18 cellular contexts compared by ENCODE assay signal in the genomic region with DNA sequence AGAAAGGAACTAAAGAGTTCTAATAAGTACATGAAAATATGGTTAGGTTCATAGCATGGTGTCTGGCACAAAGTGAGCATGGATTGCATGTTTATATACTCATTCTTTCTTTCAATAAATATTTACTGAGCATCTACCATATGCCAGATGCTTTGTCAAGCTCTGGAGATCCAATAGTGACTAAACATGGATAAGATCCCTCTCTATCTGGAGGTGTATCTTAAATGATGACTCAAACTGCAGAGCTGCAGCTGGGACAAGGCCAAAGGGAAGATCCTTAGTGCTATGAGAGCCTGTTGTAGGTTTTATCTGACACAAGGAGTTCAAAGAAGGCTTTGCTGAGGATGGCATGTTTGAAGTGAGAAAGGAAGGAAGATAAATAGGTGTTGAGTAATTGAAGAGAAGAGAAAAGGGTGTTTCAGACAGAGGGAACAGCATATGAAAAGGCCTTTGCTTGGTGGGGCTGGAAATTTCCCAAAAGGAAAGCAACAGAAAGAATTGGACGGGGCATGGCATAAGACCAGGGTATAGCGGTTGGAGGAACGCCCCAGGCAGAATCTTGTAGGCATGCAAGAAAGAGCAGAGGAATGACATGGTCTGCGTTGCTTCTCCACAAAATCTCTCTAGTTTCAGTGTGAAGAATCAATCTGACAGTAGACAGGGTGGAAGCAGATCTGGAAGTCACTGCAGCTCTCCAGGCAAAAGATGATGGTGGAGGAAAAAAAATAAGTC.
DNase-seq lines count a peak whose midpoint lies in the region; ATAC-seq and TF ChIP-seq lines count a peak whose summit lies in the region.
"Had no signal": no experiment of that assay in that cellular context is flagged by ENCODE, and none has a peak within 500 bp of the region (broad histone marks: within the 10 kb centered on the region; RNA-seq: fewer than 3 reads in every experiment).

No MANE protein-coding gene starts in this region.

- H3K27ac ChIP-seq in BLaER1 treated with 17β-estradiol and CSF1 and Interleukin-3, amounts not matched to agents 10 nM and 100 nM = no peak overlapping the region
- H3K27ac ChIP-seq in IMR-90 (ENCODE audit: insufficient read depth, low read length) = peak overlapping the region; percentile 90
- no peak overlapping the region for H3K27ac ChIP-seq in mammary epithelial cell (ENCODE audit: insufficient read depth, low read depth, low read length)
- H3K27ac ChIP-seq in mesenchymal stem cell (ENCODE audit: low read length, poor library complexity, severe bottlenecking) = no peak overlapping the region
- no peak overlapping the region for H3K27ac ChIP-seq in upper lobe of left lung
- H3K27ac ChIP-seq: lower lobe of right lung, parathyroid adenoma had no signal

- H3K14ac ChIP-seq in IMR-90 (replicated peaks; ENCODE audit: low read depth, low read length) (peak overlapping the region; percentile 98), mesenchymal stem cell (ENCODE audit: low read length in 2 of 2) (no peak overlapping the region)

- H2BK120ac ChIP-seq in IMR-90 (ENCODE audit: low read depth, low read length) = peak overlapping the region; percentile 100
- peak overlapping the region; percentile 55 for H2BK120ac ChIP-seq in mesenchymal stem cell (ENCODE audit: low read depth, low read length)

- peak overlapping the region in 7 of 11 experiments; percentile 13 to 79 (median 50); a peak in 9 of 22 replicates for H3K4me2 ChIP-seq in BLaER1 treated with 17β-estradiol and CSF1 and Interleukin-3, amounts not matched to agents 10 nM and 100 nM
- 0 out of 2 replicates have a peak overlapping the region, but pooled peaks have one; percentile 8 for H3K4me2 ChIP-seq in IMR-90 (ENCODE audit: low read depth, low read length)
- H3K4me2 ChIP-seq in mammary epithelial cell (ENCODE audit: insufficient read depth, low read depth, low read length) = no peak overlapping the region
- H3K4me2 ChIP-seq in mesenchymal stem cell (ENCODE audit: low read length, poor library complexity, severe bottlenecking) = no peak overlapping the region

- peak overlapping the region; percentile 100 for H2BK20ac ChIP-seq in IMR-90 (ENCODE audit: low read depth, low read length)

- peak; percentile 96 for DNase-seq in IMR-90
- peak; percentile 16 for DNase-seq in mammary epithelial cell
- DNase-seq in mesenchymal stem cell = peak; percentile 93
- DNase-seq in upper lobe of left lung = no peak
- no peak for DNase-seq in SHP77 treated with DMSO at 0.1 percent for 48 hours (lab: John Stamatoyannopoulos, UW)
- DNase-seq: activated CD4-positive, CD25-positive, alpha-beta regulatory T cell treated with anti-CD3 and anti-CD28 coated beads, Interleukin-2, amount 50 U/mL, for 72 hours; activated effector memory CD4-positive, alpha-beta T cell treated with Interleukin-2 at 50 U/mL for 16 hours; Calu3; glutamatergic neuron; lower lobe of right lung; naive B cell; NCI-H2081 treated with DMSO at 0.1 percent for 48 hours; NCI-H524 treated with DMSO at 0.1 percent for 48 hours had no signal

- H3K79me2 ChIP-seq in mammary epithelial cell (ENCODE audit: insufficient read depth, low read length) = no peaks in the 10 kb centered on the region
- H3K79me2 ChIP-seq: parathyroid adenoma had no signal

- H2BK12ac ChIP-seq in mesenchymal stem cell (ENCODE audit: low read length in 2 of 2) = peak overlapping the region in 1 of 2 experiments; percentile 96

- peak overlapping the region; percentile 100 for H2BK5ac ChIP-seq in IMR-90 (ENCODE audit: low read depth, low read length, poor library complexity, severe bottlenecking)
- no peak overlapping the region for H2BK5ac ChIP-seq in mesenchymal stem cell (ENCODE audit: low read depth, low read length, poor library complexity, severe bottlenecking)

- H3K18ac ChIP-seq in IMR-90 (ENCODE audit: low read depth, low read length) (peak overlapping the region; percentile 99), mesenchymal stem cell (ENCODE audit: low read depth in 1 of 2, low read length in 2 of 2) (peak overlapping the region; percentile 58 to 68)

- peaks cover 0 to 5% (median 0%) of the 10 kb centered on the region in 11 experiments; a peak in 2 of 22 replicates for H4K20me1 ChIP-seq in BLaER1 treated with 17β-estradiol and CSF1 and Interleukin-3, amounts not matched to agents 10 nM and 100 nM
- no peaks in the 10 kb centered on the region for H4K20me1 ChIP-seq in IMR-90 (ENCODE audit: insufficient read depth, low read length)
- no peaks in the 10 kb centered on the region for H4K20me1 ChIP-seq in mammary epithelial cell (ENCODE audit: insufficient read depth, low read length)

- peak overlapping the region; percentile 100 for H3K4ac ChIP-seq in IMR-90 (ENCODE audit: low read depth, low read length)
- peak overlapping the region in 1 of 2 experiments; percentile 60 for H3K4ac ChIP-seq in mesenchymal stem cell (ENCODE audit: low read depth in 1 of 2, low read length in 2 of 2)

- TF ChIP-seq CTCF in IMR-90 (conservative IDR thresholded peaks at IDR 0.05; ENCODE audit: low read depth, low read length) (no peak), mammary epithelial cell (conservative IDR thresholded peaks at IDR 0.05 in 1 of 2, IDR thresholded peaks at IDR 0.05 in 1 of 2; ENCODE audit: extremely low read depth in 1 of 2, insufficient read depth in 1 of 2, low read depth in 1 of 2, low read length in 2 of 2) (no peak), upper lobe of left lung (IDR thresholded peaks at IDR 0.05) (no peak)

- ATAC-seq in IMR-90 (ENCODE audit: low read depth) (peak; percentile 50), HG02571 (IDR thresholded peaks at IDR 0.05; ENCODE audit: unreplicated experiment) (no peak), GM19324 (IDR thresholded peaks at IDR 0.05; ENCODE audit: low FRiP score, unreplicated experiment) (no peak), upper lobe of left lung (ENCODE audit: low FRiP score in 2 of 2) (no peak)
- ATAC-seq: lower lobe of right lung had no signal

- CTCF ChIA-PET in IMR-90 (lab: Yijun Ruan, JAX) = no interaction called here
- CTCF ChIA-PET in mammary epithelial cell (lab: Charles Lee; ENCODE audit: low non-redundant PET) = no interaction called here

- peak overlapping the region; percentile 96; the same call in 1 of the 2 replicates for H3K56ac ChIP-seq in IMR-90 (ENCODE audit: extremely low read depth, insufficient read depth, low read length)

- TF ChIP-seq EP300 in upper lobe of left lung (IDR thresholded peaks at IDR 0.05) = no peak

- H4K8ac ChIP-seq in IMR-90 (ENCODE audit: low read depth in 2 of 2, low read length in 2 of 2) (peak overlapping the region; percentile 95 to 98), mesenchymal stem cell (ENCODE audit: low read length) (no peak overlapping the region)

- dilution Hi-C loops in IMR-90 (cut with HindIII; ENCODE audit: low sequenced_read_pairs, unreplicated experiment) = no loop called here
- dilution Hi-C loops in mammary epithelial cell (cut with HindIII; ENCODE audit: low sequenced_read_pairs) = no loop called here

- POLR2A ChIA-PET in IMR-90 (lab: Charles Lee; ENCODE audit: unreplicated experiment) = interaction anchor here (0.6 to 1.4 kb wide), 5 partner anchors 18 to 319 kb away, joined by 3 to 4 read pairs (median 3); partner anchors contain the start of gene WNT5A

- intact Hi-C loops in IMR-90 (cut with micrococcal nuclease) (loop anchor here (1.0 to 10.0 kb wide), 12 partner anchors 25 to 877 kb away; no protein-coding TSS in a partner anchor), mammary epithelial cell (cut with micrococcal nuclease) (no loop called here)

- WGBS in IMR-90 (ENCODE audit: extremely low coverage in 2 of 2, insufficient read length in 1 of 2), 2 experiments = 82% methylated on average over 2 of the region's 4 CpGs; no CpG with 5 or more reads in 1 of the 2 experiments
- WGBS in mammary epithelial cell (ENCODE audit: low coverage, missing lambda C conversion rate) = 22% methylated on average over 3 of the region's 4 CpGs
- 79% methylated on average over 4 of the region's 4 CpGs for WGBS in mesenchymal stem cell
- 86 to 87% methylated on average over 4 of the region's 4 CpGs for WGBS in upper lobe of left lung, 2 donors

- no peaks in the 10 kb centered on the region for H3K36me3 ChIP-seq in BLaER1 treated with 17β-estradiol and CSF1 and Interleukin-3, amounts not matched to agents 10 nM and 100 nM
- H3K36me3 ChIP-seq in IMR-90 (ENCODE audit: control insufficient read depth, insufficient read depth, low read length) (no peaks in the 10 kb centered on the region), mammary epithelial cell (ENCODE audit: insufficient read depth, low read length) (no peaks in the 10 kb centered on the region), mesenchymal stem cell (ENCODE audit: control insufficient read depth in 1 of 2, insufficient read depth in 2 of 2, low read depth in 1 of 2, low read length in 2 of 2) (no peaks in the 10 kb centered on the region), upper lobe of left lung (no peaks in the 10 kb centered on the region)
- H3K36me3 ChIP-seq: HAP-1, lower lobe of right lung had no signal

- in situ Hi-C loops in IMR-90 (cut with MboI; ENCODE audit: low sequenced_read_pairs) = loop anchor here (5.0 to 10.0 kb wide), 4 partner anchors 215 to 557 kb away; no protein-coding TSS in a partner anchor
- in situ Hi-C loops in mammary epithelial cell (cut with MboI; ENCODE audit: low sequenced_read_pairs in 2 of 2) = no loop called here

- TF ChIP-seq RAD21 in IMR-90 (IDR thresholded peaks at IDR 0.05; ENCODE audit: low read length) = no peak

- H2AK5ac ChIP-seq in IMR-90 (ENCODE audit: low read depth, low read length) (peak overlapping the region; percentile 73), mesenchymal stem cell (ENCODE audit: low read length, severe bottlenecking) (peak overlapping the region; percentile 33)

- BruUV-seq in IMR-90 (replicated peaks; lab: Mats Ljungman, UMichigan) (no TSS peak), mammary epithelial cell (replicated peaks; lab: Mats Ljungman, UMichigan) (no TSS peak)

- H2AFZ ChIP-seq in IMR-90 (replicated peaks; ENCODE audit: low read length, poor library complexity) = no peak overlapping the region
- H2AFZ ChIP-seq in mammary epithelial cell (ENCODE audit: low read depth, low read length) = no peak overlapping the region
- H2AFZ ChIP-seq in mesenchymal stem cell (ENCODE audit: low read depth, low read length) = no peak overlapping the region
- H2AFZ ChIP-seq: parathyroid adenoma had no signal

- peaks cover 0 to 18% (median 7%) of the 10 kb centered on the region in 11 experiments; a peak in 13 of 22 replicates for H3K9me3 ChIP-seq in BLaER1 treated with 17β-estradiol and CSF1 and Interleukin-3, amounts not matched to agents 10 nM and 100 nM (replicated peaks in 1 of 11)
- peaks cover 3% of the 10 kb centered on the region; the same call in 1 of the 2 replicates for H3K9me3 ChIP-seq in IMR-90 (ENCODE audit: control insufficient read depth, insufficient read depth, low read length)
- H3K9me3 ChIP-seq in mammary epithelial cell (replicated peaks; ENCODE audit: insufficient read depth, low read length) = no peaks in the 10 kb centered on the region
- H3K9me3 ChIP-seq in mesenchymal stem cell (ENCODE audit: control insufficient read depth, low read length) = no peaks in the 10 kb centered on the region
- no peaks in the 10 kb centered on the region for H3K9me3 ChIP-seq in upper lobe of left lung
- H3K9me3 ChIP-seq: HAP-1, lower lobe of right lung had no signal

- no peak overlapping the region for H3K4me3 ChIP-seq in BLaER1 treated with 17β-estradiol and CSF1 and Interleukin-3, amounts not matched to agents 10 nM and 100 nM
- H3K4me3 ChIP-seq in IMR-90 (ENCODE audit: insufficient read depth, low read depth, low read length) (no peak overlapping the region), mammary epithelial cell (replicated peaks in 1 of 3; ENCODE audit: insufficient read depth in 1 of 3, low read depth in 2 of 3, low read length in 3 of 3) (no peak overlapping the region), mesenchymal stem cell (ENCODE audit: insufficient read depth in 1 of 2, low read depth in 1 of 2, low read length in 2 of 2) (no peak overlapping the region), upper lobe of left lung (no peak overlapping the region)
- H3K4me3 ChIP-seq: HAP-1, lower lobe of right lung had no signal

- 0 out of 2 replicates have a peak, but pooled peaks have one; percentile 6 for TF ChIP-seq POLR2A in IMR-90 (IDR thresholded peaks at IDR 0.05; ENCODE audit: low read depth, low read length)
- TF ChIP-seq POLR2A in upper lobe of left lung (IDR thresholded peaks at IDR 0.05) = no peak

- H3K79me1 ChIP-seq in IMR-90 (ENCODE audit: low read depth in 1 of 2, low read length in 2 of 2) (peaks cover 7 to 15% of the 10 kb centered on the region in 2 experiments), mesenchymal stem cell (replicated peaks; ENCODE audit: low read length, poor library complexity, severe bottlenecking) (no peaks in the 10 kb centered on the region)

- peaks cover 24% of the 10 kb centered on the region for H3K9me1 ChIP-seq in IMR-90 (ENCODE audit: insufficient read depth, low read length)

- peaks cover 8 to 22% (median 11%) of the 10 kb centered on the region in 10 experiments; a peak in 17 of 20 replicates for H3K4me1 ChIP-seq in BLaER1 treated with 17β-estradiol and CSF1 and Interleukin-3, amounts not matched to agents 10 nM and 100 nM
- peaks cover 38% of the 10 kb centered on the region for H3K4me1 ChIP-seq in IMR-90 (ENCODE audit: control insufficient read depth, insufficient read depth, low read length)
- H3K4me1 ChIP-seq in mammary epithelial cell (ENCODE audit: insufficient read depth, low read length) = no peaks in the 10 kb centered on the region
- peaks cover 7% of the 10 kb centered on the region for H3K4me1 ChIP-seq in mesenchymal stem cell (ENCODE audit: control insufficient read depth, insufficient read depth, low read depth, low read length)
- no peaks in the 10 kb centered on the region for H3K4me1 ChIP-seq in upper lobe of left lung
- H3K4me1 ChIP-seq: HAP-1, lower lobe of right lung, parathyroid adenoma had no signal

- H3K23ac ChIP-seq in IMR-90 (ENCODE audit: low read depth, low read length) (peak overlapping the region; percentile 98), mesenchymal stem cell (ENCODE audit: low read length in 2 of 2) (no peak overlapping the region)

- H4K5ac ChIP-seq in IMR-90 (ENCODE audit: low read depth, low read length) = peak overlapping the region; percentile 95

- H3K27me3 ChIP-seq in BLaER1 treated with 17β-estradiol and CSF1 and Interleukin-3, amounts not matched to agents 10 nM and 100 nM = peaks cover 0 to 88% (median 10%) of the 10 kb centered on the region in 11 experiments; a peak in 10 of 22 replicates
- H3K27me3 ChIP-seq in IMR-90 (ENCODE audit: control insufficient read depth, insufficient read depth, low read length) (no peaks in the 10 kb centered on the region), mammary epithelial cell (ENCODE audit: insufficient read depth, low read length) (no peaks in the 10 kb centered on the region), mesenchymal stem cell (ENCODE audit: control insufficient read depth in 1 of 2, insufficient read depth in 1 of 2, low read length in 2 of 2) (no peaks in the 10 kb centered on the region), upper lobe of left lung (peaks cover 0 to 4% (median 0%) of the 10 kb centered on the region in 4 donors)

- H2BK15ac ChIP-seq in IMR-90 (ENCODE audit: low read depth, low read length) (peak overlapping the region; percentile 92; the same call in 2 of the 3 replicates), mesenchymal stem cell (ENCODE audit: low read depth, poor library complexity, severe bottlenecking) (no peak overlapping the region)

- H3K9ac ChIP-seq in BLaER1 treated with 17β-estradiol and CSF1 and Interleukin-3, amounts not matched to agents 10 nM and 100 nM = no peak overlapping the region
- H3K9ac ChIP-seq in IMR-90 (ENCODE audit: low read depth, low read length) (peak overlapping the region; percentile 43), mammary epithelial cell (ENCODE audit: insufficient read depth, low read length) (no peak overlapping the region), mesenchymal stem cell (ENCODE audit: low read length) (no peak overlapping the region)
- H3K9ac ChIP-seq: parathyroid adenoma had no signal

- peak overlapping the region; percentile 99 for H4K91ac ChIP-seq in IMR-90 (ENCODE audit: insufficient read depth, low read depth, low read length)
- H4K91ac ChIP-seq in mesenchymal stem cell (ENCODE audit: low read length) = peak overlapping the region; percentile 72

- no peak overlapping the region for H2AK9ac ChIP-seq in IMR-90 (replicated peaks; ENCODE audit: low read depth, low read length, poor library complexity)

Comparison
In these comparisons a context has a peak if more than half of its experiments do, and no peak if none do; other contexts are left out.
1. H3K4me2 ChIP-seq: peak in BLaER1 treated with 17β-estradiol and CSF1 and Interleukin-3, amounts not matched to agents 10 nM and 100 nM (7 of 11) and IMR-90 (single experiment); none in mammary epithelial cell (single experiment) and mesenchymal stem cell (single experiment).
2. DNase-seq: peak in IMR-90 (single experiment), mammary epithelial cell (single experiment) and mesenchymal stem cell (single experiment); none in upper lobe of left lung (0 of 2) and SHP77 treated with DMSO at 0.1 percent for 48 hours (single experiment).